In genomic region chr5:74241751-74242140, GRCh38 we compare ENCODE assay signal across 12 cellular contexts.
DNase-seq lines count a peak whose midpoint lies in the region; TF ChIP-seq lines count a peak whose summit lies in the region.
"Had no signal": no experiment of that assay in that cellular context is flagged by ENCODE, and none has a peak within 500 bp of the region (broad histone marks: within the 10 kb centered on the region; RNA-seq: fewer than 3 reads in every experiment).

No MANE protein-coding gene starts in this region.

- DNase-seq in HT1080 (ENCODE audit: low read depth) (peak; percentile 86), kidney glomerular epithelial cell (lab: John Stamatoyannopoulos, UW) (peak; percentile 34), OCI-M2 (lab: John Stamatoyannopoulos, UW; ENCODE audit: unreplicated experiment) (no peak), NCI-H510A treated with DMSO at 0.1 percent for 48 hours (lab: John Stamatoyannopoulos, UW) (no peak)
- no peak for DNase-seq in activated CD4-positive, CD25-positive, alpha-beta regulatory T cell treated with anti-CD3 and anti-CD28 coated beads, Interleukin-2, amount 50 U/mL, for 72 hours
- DNase-seq in activated T-cell treated with anti-CD3 and anti-CD28 coated beads, Interleukin-2, amount 50 U/mL, for 48 hours, result no peak
- DNase-seq: activated CD8-positive, alpha-beta memory T cell treated with anti-CD3 and anti-CD28 coated beads for 24 hours; colonic mucosa; T-helper 17 cell; transverse colon had no signal

- H3K27ac ChIP-seq in C4-2B (peak overlapping the region; percentile 26; the same call in 1 of the 2 replicates), VCaP (peak overlapping the region; percentile 31)
- H3K27ac ChIP-seq: colonic mucosa, transverse colon had no signal

- TF ChIP-seq CTCF in C4-2B (conservative IDR thresholded peaks at IDR 0.05), result no peak
- TF ChIP-seq CTCF in VCaP (conservative IDR thresholded peaks at IDR 0.05), result no peak

Comparison
In these comparisons a context has a peak if more than half of its experiments do, and no peak if none do; other contexts are left out.
1. DNase-seq: peak in HT1080 (single experiment) and kidney glomerular epithelial cell (single experiment); none in activated CD4-positive, CD25-positive, alpha-beta regulatory T cell treated with anti-CD3 and anti-CD28 coated beads, Interleukin-2, amount 50 U/mL, for 72 hours (single experiment), OCI-M2 (single experiment), NCI-H510A treated with DMSO at 0.1 percent for 48 hours (single experiment) and activated T-cell treated with anti-CD3 and anti-CD28 coated beads, Interleukin-2, amount 50 U/mL, for 48 hours (0 of 2).